Comparison of ENCODE assay signal across 23 cellular contexts in genomic region chr2:40208478-40208877, GRCh38.
DNase-seq lines count a peak whose midpoint lies in the region; ATAC-seq, FAIRE-seq and TF ChIP-seq lines count a peak whose summit lies in the region.
"Had no signal": no experiment of that assay in that cellular context is flagged by ENCODE, and none has a peak within 500 bp of the region (broad histone marks: within the 10 kb centered on the region; RNA-seq: fewer than 3 reads in every experiment).

No MANE protein-coding gene starts in this region.

- H2BK12ac ChIP-seq in H1 (ENCODE audit: low read depth, low read length) = no peak overlapping the region

- CTCF ChIA-PET in H1 (lab: Charles Lee; ENCODE audit: partially characterized antibody) = interaction anchor here (1.8 kb wide), 1 partner anchor 36 kb away, joined by 7 read pairs; no protein-coding TSS in a partner anchor

- DNase-seq in HFFc6 (peak; percentile 4), NCI-H146 (lab: John Stamatoyannopoulos, UW) (peak; percentile 87), NCI-H2196 (lab: John Stamatoyannopoulos, UW; ENCODE audit: unreplicated experiment) (peak; percentile 34), H1 (ENCODE audit: low read depth in 1 of 2, low spot score in 2 of 2) (no peak)
- DNase-seq: activated CD4-positive, alpha-beta T cell treated with anti-CD3 and anti-CD28 coated beads, Interleukin-2, amount 50 U/mL, for 1 hour; activated naive CD4-positive, alpha-beta T cell treated with anti-CD3 and anti-CD28 coated beads, Interleukin-2, amount 50 U/mL, for 16 hours; CD4-positive, alpha-beta memory T cell; foreskin keratinocyte; H9; heart right ventricle; NCI-H1694 treated with DMSO at 0.1 percent for 48 hours; stimulated activated naive CD8-positive, alpha-beta T cell treated with anti-CD3 and anti-CD28 coated beads, Interleukin-15, amount 100 ng/mL, for 72 hours; T-helper 9 cell; thyroid gland; WERI-Rb-1 had no signal

- peaks cover 3% of the 10 kb centered on the region; the same call in 1 of the 2 replicates for H3K9me3 Mint-ChIP-seq in HFFc6
- H3K9me3 Mint-ChIP-seq: memory B cell had no signal

- 86% methylated on average over 1 of the region's 1 CpG; no CpG with 5 or more reads in 1 of the 2 experiments for WGBS in H1 (ENCODE audit: extremely low coverage in 1 of 2, insufficient coverage in 1 of 2, insufficient read length in 1 of 2, insufficient replicate concordance in 2 of 2, low coverage in 1 of 2, low lambda C conversion rate in 2 of 2, missing lambda C conversion rate in 1 of 2), 2 experiments

- no peak overlapping the region for H2BK20ac ChIP-seq in H1 (ENCODE audit: low read length)

- no peak overlapping the region for H3K14ac ChIP-seq in H1 (ENCODE audit: insufficient read length)

- TF ChIP-seq CTCF in HFFc6 (IDR thresholded peaks at IDR 0.05) (no peak), H1 (IDR thresholded peaks at IDR 0.05; ENCODE audit: control extremely low read depth in 1 of 3, insufficient read depth in 1 of 3, low read depth in 1 of 3, low read length in 3 of 3) (no peak)

- H3K27me3 ChIP-seq in H1 (replicated peaks in 1 of 4; ENCODE audit: control insufficient read depth in 3 of 4, extremely low read depth in 1 of 4, insufficient read depth in 3 of 4, low read length in 3 of 4) = no peaks in the 10 kb centered on the region
- H3K27me3 ChIP-seq: foreskin keratinocyte, heart right ventricle, thyroid gland had no signal

- TF ChIP-seq RAD21 in H1 (IDR thresholded peaks at IDR 0.05 in 1 of 2, conservative IDR thresholded peaks at IDR 0.05 in 1 of 2; ENCODE audit: low read depth in 2 of 2, low read length in 2 of 2) = no peak

- no peak overlapping the region for H2BK120ac ChIP-seq in H1 (replicated peaks; ENCODE audit: low read depth, low read length)

- no peak overlapping the region for H4K8ac ChIP-seq in H1 (ENCODE audit: extremely low read depth, insufficient read depth, low read length)

- H3K23ac ChIP-seq in H1 (ENCODE audit: insufficient read length) = no peak overlapping the region

- no peaks in the 10 kb centered on the region for H3K23me2 ChIP-seq in H1 (ENCODE audit: low read depth, low read length)

- H2AK5ac ChIP-seq in H1 (ENCODE audit: low read depth, low read length) = no peak overlapping the region

- no peak overlapping the region for H3K27ac ChIP-seq in H1 (ENCODE audit: low read depth, low read length)
- H3K27ac ChIP-seq: coronary artery, foreskin keratinocyte, thyroid gland, WERI-Rb-1 had no signal

- H3K36me3 Mint-ChIP-seq in HFFc6 (ENCODE audit: low read depth) = peaks cover 36% of the 10 kb centered on the region
- H3K36me3 Mint-ChIP-seq: CD4-positive, alpha-beta memory T cell; memory B cell had no signal

- no peaks in the 10 kb centered on the region for H3K9me3 ChIP-seq in H1 (ENCODE audit: insufficient read depth in 2 of 2, low read depth in 1 of 2, low read length in 1 of 2)
- H3K9me3 ChIP-seq: heart right ventricle, thyroid gland had no signal

- H3K4me1 ChIP-seq in H1 (replicated peaks in 1 of 4; ENCODE audit: control insufficient read depth in 3 of 4, insufficient read depth in 4 of 4, low read length in 3 of 4) = peaks cover 0 to 8% (median 3%) of the 10 kb centered on the region in 4 experiments; a peak in 3 of 7 replicates
- H3K4me1 ChIP-seq: foreskin keratinocyte, thyroid gland had no signal

- H4K91ac ChIP-seq in H1 (replicated peaks; ENCODE audit: insufficient read length, low read length) = no peak overlapping the region

- H3K4me2 ChIP-seq in H1 (ENCODE audit: insufficient read depth in 1 of 2, low read depth in 2 of 2, low read length in 2 of 2) = no peak overlapping the region

- no peak overlapping the region for H4K5ac ChIP-seq in H1 (ENCODE audit: insufficient read length, low read depth, low read length)

- H3K9ac ChIP-seq in H1 (replicated peaks in 1 of 4; ENCODE audit: extremely low read depth in 1 of 4, low read depth in 3 of 4, low read length in 3 of 4) = no peak overlapping the region

- no peaks in the 10 kb centered on the region; the same call in 1 of the 2 replicates for H3K27me3 Mint-ChIP-seq in HFFc6 (ENCODE audit: insufficient read depth)
- H3K27me3 Mint-ChIP-seq: CD4-positive, alpha-beta memory T cell; memory B cell; stimulated activated naive CD8-positive, alpha-beta T cell treated with anti-CD3 and anti-CD28 coated beads, Interleukin-15, amount 100 ng/mL, for 72 hours had no signal

- no peak for TF ChIP-seq POLR2A in H1 (IDR thresholded peaks at IDR 0.05; ENCODE audit: control extremely low read depth in 1 of 2, low read depth in 2 of 2, low read length in 2 of 2)

- H2AFZ ChIP-seq in H1 (ENCODE audit: low read length) = no peak overlapping the region

- H3K56ac ChIP-seq in H1 (replicated peaks; ENCODE audit: insufficient read length, low read depth, low read length) = no peak overlapping the region

- no peak for ATAC-seq in GM21528 (IDR thresholded peaks at IDR 0.05; ENCODE audit: low FRiP score, unreplicated experiment)
- ATAC-seq in HG02571 (IDR thresholded peaks at IDR 0.05; ENCODE audit: unreplicated experiment) = no peak
- no peak for ATAC-seq in HG02938 (IDR thresholded peaks at IDR 0.05; ENCODE audit: unreplicated experiment)
- ATAC-seq: esophagus mucosa, foreskin keratinocyte, heart right ventricle, Right ventricle myocardium inferior had no signal

- no peak overlapping the region for H2BK15ac ChIP-seq in H1 (ENCODE audit: low read length)

- FAIRE-seq in H1 (lab: Jason Lieb, UNC) = no peak

- H3K36me3 ChIP-seq in H1 (ENCODE audit: control insufficient read depth in 2 of 4, insufficient read depth in 4 of 4, low read length in 3 of 4) = no peaks in the 10 kb centered on the region; a peak in 1 of 8 replicates
- H3K36me3 ChIP-seq: heart right ventricle, thyroid gland, WERI-Rb-1 had no signal

- H3K4ac ChIP-seq in H1 (replicated peaks; ENCODE audit: insufficient read length, low read depth, low read length) = no peak overlapping the region

- no peaks in the 10 kb centered on the region for H3K79me1 ChIP-seq in H1 (ENCODE audit: low read depth, low read length)

- no peaks in the 10 kb centered on the region for H3K79me2 ChIP-seq in H1 (ENCODE audit: control insufficient read depth in 1 of 2, insufficient read depth in 2 of 2, low read length in 2 of 2)

- POLR2A ChIA-PET in H1 (lab: Charles Lee; ENCODE audit: partially characterized antibody) = no interaction called here

- H3K4me1 Mint-ChIP-seq in HFFc6 (ENCODE audit: low read depth) = peaks cover 82% of the 10 kb centered on the region
- H3K4me1 Mint-ChIP-seq: CD4-positive, alpha-beta memory T cell; memory B cell had no signal

- H4K20me1 ChIP-seq in H1 (replicated peaks in 1 of 2; ENCODE audit: control insufficient read depth in 1 of 2, insufficient read depth in 2 of 2, low read length in 2 of 2) = no peaks in the 10 kb centered on the region

- no peak overlapping the region for H3K18ac ChIP-seq in H1 (ENCODE audit: extremely low read depth, low read length)

- H2BK5ac ChIP-seq in H1 (ENCODE audit: low read depth, low read length) = no peak overlapping the region

- H3K4me3 ChIP-seq in H1 (ENCODE audit: extremely low read depth in 1 of 4, insufficient read depth in 2 of 4, low read depth in 3 of 4, low read length in 4 of 4) = no peak overlapping the region
- H3K4me3 ChIP-seq: coronary artery, heart right ventricle, thyroid gland had no signal

- no peak overlapping the region for H3K4me3 Mint-ChIP-seq in HFFc6
- H3K4me3 Mint-ChIP-seq: activated T-helper 1 cell treated with anti-CD3 and anti-CD28 coated beads, Interleukin-12 subunit alpha, Interleukin-12 subunit beta, Interleukin-2, Interleukin-4 antibody, amounts not matched to agents 30 ng/mL and 10 ng/mL and 1 ng/mL, durations not matched to agents 14 hours and 24 hours and 36 hours; CD4-positive, alpha-beta memory T cell; H9; memory B cell; stimulated activated naive CD8-positive, alpha-beta T cell treated with anti-CD3 and anti-CD28 coated beads, Interleukin-15, amount 100 ng/mL, for 72 hours had no signal

- TF ChIP-seq EP300 in H1 (IDR thresholded peaks at IDR 0.05; ENCODE audit: borderline replicate concordance in 1 of 2, low read depth in 2 of 2, low read length in 2 of 2) = no peak

- H3K27ac Mint-ChIP-seq in HFFc6 = no peak overlapping the region
- H3K27ac Mint-ChIP-seq: activated T-helper 1 cell treated with anti-CD3 and anti-CD28 coated beads, Interleukin-12 subunit alpha, Interleukin-12 subunit beta, Interleukin-2, Interleukin-4 antibody, amounts not matched to agents 30 ng/mL and 10 ng/mL and 1 ng/mL, durations not matched to agents 14 hours and 24 hours and 36 hours; CD4-positive, alpha-beta memory T cell; memory B cell; stimulated activated naive CD8-positive, alpha-beta T cell treated with anti-CD3 and anti-CD28 coated beads, Interleukin-15, amount 100 ng/mL, for 72 hours had no signal

TF ChIP-seq in H1, 55 proteins besides CTCF, POLR2A, EP300 and RAD21:
- no peak for TF ChIP-seq POU5F1 (IDR thresholded peaks at IDR 0.05; ENCODE audit: low read depth, low read length)
- peak; percentile 58; the same call in 1 of the 2 replicates for TF ChIP-seq SRF (IDR thresholded peaks at IDR 0.05; ENCODE audit: low read depth, low read length)
TF ChIP-seq in H1: peak in this region for 1.

Comparison
In these comparisons a context has a peak if more than half of its experiments do, and no peak if none do; other contexts are left out.
1. DNase-seq: peak in HFFc6 (single experiment), NCI-H146 (single experiment) and NCI-H2196 (single experiment); none in H1 (0 of 2).